ENCODE assay signal across 28 cellular contexts in the genomic region with DNA sequence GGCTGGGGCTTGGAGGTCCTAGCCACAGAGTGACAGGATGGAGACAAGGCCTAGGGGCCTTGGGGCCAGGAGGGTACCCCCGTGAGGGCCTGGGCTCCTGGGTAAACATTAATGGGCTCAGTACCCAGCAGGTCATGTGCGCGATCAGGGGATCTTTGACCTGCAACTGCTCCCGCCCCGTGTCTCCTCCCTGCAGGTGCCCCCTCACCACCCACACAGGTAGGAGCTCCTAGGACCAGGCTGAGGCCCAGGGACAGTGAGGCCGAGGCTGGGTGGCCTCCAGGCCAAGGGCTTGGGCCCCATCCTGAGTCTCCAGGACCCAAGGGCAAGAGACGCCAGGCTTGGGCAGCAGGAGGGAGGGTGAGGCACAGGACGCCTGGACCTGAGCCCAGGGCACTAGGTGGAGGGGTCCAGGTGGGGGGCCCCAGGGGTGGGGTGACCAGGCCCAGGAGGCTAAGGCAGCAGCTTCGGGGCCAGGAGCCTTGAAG. TPM values are rescaled to one million over a fixed set of nuclear protein-coding genes. Genes with fewer than 3 reads are reported as not detected.
"Had no signal": no experiment of that assay in that cellular context is flagged by ENCODE, and none has a peak within 500 bp of the region (broad histone marks: within the 10 kb centered on the region; RNA-seq: fewer than 3 reads in every experiment).

A gene (plus strand): TSS at position 182 of the 488 bp plus-strand sequence. CDS start 802 bp downstream, outside the sequence.

- H3K4me3 ChIP-seq: cardiac muscle cell, SK-N-MC had no signal

- H3K27ac ChIP-seq: brain microvascular endothelial cell, cardiac muscle cell, SK-N-MC had no signal

- DNase-seq: activated CD4-positive, alpha-beta memory T cell treated with anti-CD3 and anti-CD28 coated beads for 36 hours; activated CD4-positive, alpha-beta T cell treated with anti-CD3 and anti-CD28 coated beads, Interleukin-2, amount 10 ng/mL, durations not matched to agents 7 days and 5 days; activated CD4-positive, CD25-positive, alpha-beta regulatory T cell; activated CD8-positive, alpha-beta memory T cell treated with anti-CD3 and anti-CD28 coated beads for 24 hours; activated gamma-delta T cell; activated naive CD4-positive, alpha-beta T cell treated with anti-CD3 and anti-CD28 coated beads for 36 hours; activated T-cell treated with anti-CD3 and anti-CD28 coated beads for 4 hours; activated T-cell treated with anti-CD3 and anti-CD28 coated beads, Interleukin-2, amount 50 U/mL, for 48 hours; brain microvascular endothelial cell; Karpas-422; NCI-H1105 treated with DMSO at 0.1 percent for 48 hours; NCI-H1436 treated with DMSO at 0.1 percent for 48 hours; NCI-H187 treated with DMSO at 0.1 percent for 48 hours; NCI-H2081 treated with DMSO at 0.1 percent for 48 hours; NCI-H526 treated with DMSO at 0.1 percent for 48 hours; NCI-H82; OCI-M1; RPMI8226; T-cell; T-helper 2 cell; T1000 had no signal

- FAIRE-seq: TTC549 had no signal

- H3K27me3 ChIP-seq: brain microvascular endothelial cell, cardiac muscle cell had no signal

- H3K36me3 ChIP-seq: brain microvascular endothelial cell, cardiac muscle cell had no signal

- ATAC-seq: activated T-helper 17 cell treated with anti-CD3 and anti-CD28 coated beads, Interleukin-2, amount 50 U/mL, for 72 hours; Panc1; Right ventricle myocardium inferior; T-cell had no signal

RNA-seq across cellular contexts. Expression of the gene that starts here (rescaled TPM):
- total RNA-seq: activated CD4-positive, alpha-beta memory T cell treated with anti-CD3 and anti-CD28 coated beads for 36 hours; activated CD4-positive, alpha-beta T cell treated with anti-CD3 and anti-CD28 coated beads, Interleukin-2, amount 10 ng/mL, durations not matched to agents 7 days and 5 days; activated naive CD4-positive, alpha-beta T cell treated with anti-CD3 and anti-CD28 coated beads for 36 hours; activated T-helper 17 cell treated with anti-CD3 and anti-CD28 coated beads, Interleukin-2, amount 50 U/mL, for 72 hours; cardiac muscle cell; NCI-H460; Right ventricle myocardium inferior; T-cell had no signal
- polyA plus RNA-seq: cardiac muscle cell had no signal
